ENCODE assay signal across 3 cellular contexts in the genomic region with DNA sequence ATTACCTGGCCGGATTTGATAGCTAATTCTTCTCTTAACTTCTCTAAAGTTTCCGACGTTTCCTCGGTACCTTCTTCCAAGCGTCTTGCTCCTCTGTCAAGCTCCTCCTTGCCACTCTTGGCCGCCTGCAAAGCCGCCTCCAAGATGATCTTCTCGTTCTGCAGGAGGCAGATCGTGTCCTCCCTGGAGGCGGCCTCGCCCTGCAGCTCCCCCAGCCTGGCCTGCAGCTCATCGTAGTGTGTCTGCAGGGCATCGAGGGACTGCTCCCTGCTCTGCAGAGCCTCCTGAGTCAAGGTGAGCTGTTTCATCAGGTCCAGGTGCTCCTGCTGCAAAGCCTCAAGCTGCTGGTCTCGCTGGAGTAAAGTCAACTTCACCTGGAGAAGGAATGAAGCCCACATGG.
TF ChIP-seq lines count a peak whose summit lies in the region.

No MANE protein-coding gene starts in this region.

TF ChIP-seq in HepG2, 621 proteins besides CTCF, POLR2A, EP300 and RAD21:
- TF ChIP-seq ISL2 (CRISPR knock-in tag; IDR thresholded peaks at IDR 0.05): no peak
- TF ChIP-seq NBN (conservative IDR thresholded peaks at IDR 0.05): no peak
- no peak for TF ChIP-seq RBM39 (IDR thresholded peaks at IDR 0.05; ENCODE audit: low read depth, low read length, poor library complexity, severe bottlenecking)
- no peak for TF ChIP-seq ZMYM4 (CRISPR knock-in tag; IDR thresholded peaks at IDR 0.05)
- no peak for TF ChIP-seq MAF1 (CRISPR knock-in tag; IDR thresholded peaks at IDR 0.05; ENCODE audit: borderline replicate concordance)
- no peak for TF ChIP-seq ZMYM2 (CRISPR knock-in tag; IDR thresholded peaks at IDR 0.05)
- no peak for TF ChIP-seq ZNF773 (CRISPR knock-in tag; IDR thresholded peaks at IDR 0.05; ENCODE audit: borderline replicate concordance)
- no peak for TF ChIP-seq MXD4 (CRISPR knock-in tag; IDR thresholded peaks at IDR 0.05)
- no peak for TF ChIP-seq KDM1A (CRISPR knock-in tag; IDR thresholded peaks at IDR 0.05)
TF ChIP-seq in HepG2: peak in this region for 0.

TF ChIP-seq in GM12878, 131 proteins besides CTCF, POLR2A, EP300 and RAD21 (continues in another document):
- TF ChIP-seq, protein P1, sequence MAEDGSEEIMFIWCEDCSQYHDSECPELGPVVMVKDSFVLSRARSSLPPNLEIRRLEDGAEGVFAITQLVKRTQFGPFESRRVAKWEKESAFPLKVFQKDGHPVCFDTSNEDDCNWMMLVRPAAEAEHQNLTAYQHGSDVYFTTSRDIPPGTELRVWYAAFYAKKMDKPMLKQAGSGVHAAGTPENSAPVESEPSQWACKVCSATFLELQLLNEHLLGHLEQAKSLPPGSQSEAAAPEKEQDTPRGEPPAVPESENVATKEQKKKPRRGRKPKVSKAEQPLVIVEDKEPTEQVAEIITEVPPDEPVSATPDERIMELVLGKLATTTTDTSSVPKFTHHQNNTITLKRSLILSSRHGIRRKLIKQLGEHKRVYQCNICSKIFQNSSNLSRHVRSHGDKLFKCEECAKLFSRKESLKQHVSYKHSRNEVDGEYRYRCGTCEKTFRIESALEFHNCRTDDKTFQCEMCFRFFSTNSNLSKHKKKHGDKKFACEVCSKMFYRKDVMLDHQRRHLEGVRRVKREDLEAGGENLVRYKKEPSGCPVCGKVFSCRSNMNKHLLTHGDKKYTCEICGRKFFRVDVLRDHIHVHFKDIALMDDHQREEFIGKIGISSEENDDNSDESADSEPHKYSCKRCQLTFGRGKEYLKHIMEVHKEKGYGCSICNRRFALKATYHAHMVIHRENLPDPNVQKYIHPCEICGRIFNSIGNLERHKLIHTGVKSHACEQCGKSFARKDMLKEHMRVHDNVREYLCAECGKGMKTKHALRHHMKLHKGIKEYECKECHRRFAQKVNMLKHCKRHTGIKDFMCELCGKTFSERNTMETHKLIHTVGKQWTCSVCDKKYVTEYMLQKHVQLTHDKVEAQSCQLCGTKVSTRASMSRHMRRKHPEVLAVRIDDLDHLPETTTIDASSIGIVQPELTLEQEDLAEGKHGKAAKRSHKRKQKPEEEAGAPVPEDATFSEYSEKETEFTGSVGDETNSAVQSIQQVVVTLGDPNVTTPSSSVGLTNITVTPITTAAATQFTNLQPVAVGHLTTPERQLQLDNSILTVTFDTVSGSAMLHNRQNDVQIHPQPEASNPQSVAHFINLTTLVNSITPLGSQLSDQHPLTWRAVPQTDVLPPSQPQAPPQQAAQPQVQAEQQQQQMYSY (CRISPR knock-in tag; IDR thresholded peaks at IDR 0.05): no peak
- no peak for TF ChIP-seq EED (IDR thresholded peaks at IDR 0.05; ENCODE audit: low read depth)
- no peak for TF ChIP-seq NRF1 (conservative IDR thresholded peaks at IDR 0.05; ENCODE audit: low read depth, low read length)
- TF ChIP-seq YY1 (IDR thresholded peaks at IDR 0.05; ENCODE audit: low read depth, low read length): no peak
- TF ChIP-seq, protein P2, sequence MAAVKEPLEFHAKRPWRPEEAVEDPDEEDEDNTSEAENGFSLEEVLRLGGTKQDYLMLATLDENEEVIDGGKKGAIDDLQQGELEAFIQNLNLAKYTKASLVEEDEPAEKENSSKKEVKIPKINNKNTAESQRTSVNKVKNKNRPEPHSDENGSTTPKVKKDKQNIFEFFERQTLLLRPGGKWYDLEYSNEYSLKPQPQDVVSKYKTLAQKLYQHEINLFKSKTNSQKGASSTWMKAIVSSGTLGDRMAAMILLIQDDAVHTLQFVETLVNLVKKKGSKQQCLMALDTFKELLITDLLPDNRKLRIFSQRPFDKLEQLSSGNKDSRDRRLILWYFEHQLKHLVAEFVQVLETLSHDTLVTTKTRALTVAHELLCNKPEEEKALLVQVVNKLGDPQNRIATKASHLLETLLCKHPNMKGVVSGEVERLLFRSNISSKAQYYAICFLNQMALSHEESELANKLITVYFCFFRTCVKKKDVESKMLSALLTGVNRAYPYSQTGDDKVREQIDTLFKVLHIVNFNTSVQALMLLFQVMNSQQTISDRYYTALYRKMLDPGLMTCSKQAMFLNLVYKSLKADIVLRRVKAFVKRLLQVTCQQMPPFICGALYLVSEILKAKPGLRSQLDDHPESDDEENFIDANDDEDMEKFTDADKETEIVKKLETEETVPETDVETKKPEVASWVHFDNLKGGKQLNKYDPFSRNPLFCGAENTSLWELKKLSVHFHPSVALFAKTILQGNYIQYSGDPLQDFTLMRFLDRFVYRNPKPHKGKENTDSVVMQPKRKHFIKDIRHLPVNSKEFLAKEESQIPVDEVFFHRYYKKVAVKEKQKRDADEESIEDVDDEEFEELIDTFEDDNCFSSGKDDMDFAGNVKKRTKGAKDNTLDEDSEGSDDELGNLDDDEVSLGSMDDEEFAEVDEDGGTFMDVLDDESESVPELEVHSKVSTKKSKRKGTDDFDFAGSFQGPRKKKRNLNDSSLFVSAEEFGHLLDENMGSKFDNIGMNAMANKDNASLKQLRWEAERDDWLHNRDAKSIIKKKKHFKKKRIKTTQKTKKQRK (IDR thresholded peaks at IDR 0.05; ENCODE audit: low read depth, low read length): no peak
- no peak for TF ChIP-seq MXI1 (IDR thresholded peaks at IDR 0.05; ENCODE audit: low read depth, low read length)
- no peak for TF ChIP-seq CHD1 (IDR thresholded peaks at IDR 0.05; ENCODE audit: low read depth, low read length)
- no peak for TF ChIP-seq WRNIP1 (IDR thresholded peaks at IDR 0.05; ENCODE audit: borderline replicate concordance, low read depth, low read length)
- TF ChIP-seq NFXL1 (IDR thresholded peaks at IDR 0.05; ENCODE audit: borderline replicate concordance): no peak
- TF ChIP-seq MYB (IDR thresholded peaks at IDR 0.05; ENCODE audit: borderline replicate concordance, low read depth, low read length): no peak
- TF ChIP-seq FOXK2 (IDR thresholded peaks at IDR 0.05): no peak
- TF ChIP-seq CHD2 (IDR thresholded peaks at IDR 0.05; ENCODE audit: borderline replicate concordance, low read depth, low read length): no peak
- no peak for TF ChIP-seq BMI1 (IDR thresholded peaks at IDR 0.05; ENCODE audit: borderline replicate concordance)
- TF ChIP-seq TCF12 (IDR thresholded peaks at IDR 0.05; ENCODE audit: low read depth, low read length): no peak
- TF ChIP-seq TAF1 (IDR thresholded peaks at IDR 0.05; ENCODE audit: borderline replicate concordance, low read depth, low read length): no peak

TF ChIP-seq in endothelial cell of umbilical vein, 7 proteins besides CTCF, POLR2A, EP300 and RAD21:
- TF ChIP-seq GATA2 (IDR thresholded peaks at IDR 0.05; ENCODE audit: insufficient read depth, insufficient read length, low read depth, low read length) (no peak), EZH2 (IDR thresholded peaks at IDR 0.05; ENCODE audit: borderline replicate concordance, low read depth, low read length, severe bottlenecking) (no peak), FOS (IDR thresholded peaks at IDR 0.05; ENCODE audit: borderline replicate concordance, insufficient read depth, low read length) (no peak), JUN (IDR thresholded peaks at IDR 0.05; ENCODE audit: borderline replicate concordance, insufficient read depth, insufficient read length, low read depth) (no peak)
- TF ChIP-seq, protein P3, sequence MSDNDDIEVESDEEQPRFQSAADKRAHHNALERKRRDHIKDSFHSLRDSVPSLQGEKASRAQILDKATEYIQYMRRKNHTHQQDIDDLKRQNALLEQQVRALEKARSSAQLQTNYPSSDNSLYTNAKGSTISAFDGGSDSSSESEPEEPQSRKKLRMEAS (IDR thresholded peaks at IDR 0.05; ENCODE audit: insufficient read depth, insufficient read length): no peak
